Comparison of ENCODE assay signal across 14 cellular contexts in genomic region chr12:40313928-40314327, GRCh38.
DNase-seq lines count a peak whose midpoint lies in the region; ATAC-seq, FAIRE-seq and TF ChIP-seq lines count a peak whose summit lies in the region.
"Had no signal": no experiment of that assay in that cellular context is flagged by ENCODE, and none has a peak within 500 bp of the region (broad histone marks: within the 10 kb centered on the region; RNA-seq: fewer than 3 reads in every experiment).

No MANE protein-coding gene starts in this region.

- no peak for FAIRE-seq in GM12891 (lab: Jason Lieb, UNC)

- WGBS in lower leg skin, 2 donors, result 91% methylated on average over 10 of the region's 10 CpGs

- no peak for TF ChIP-seq CTCF in GM20000 (IDR thresholded peaks at IDR 0.05; ENCODE audit: extremely low read depth, missing control alignments)
- TF ChIP-seq CTCF in lower leg skin (IDR thresholded peaks at IDR 0.05), result no peak

- no peak for TF ChIP-seq POLR2A in GM12891 (IDR thresholded peaks at IDR 0.05; ENCODE audit: low read depth, low read length)
- TF ChIP-seq POLR2A in lower leg skin (IDR thresholded peaks at IDR 0.05), result no peak

- no peak overlapping the region for H3K4me3 ChIP-seq in lower leg skin (ENCODE audit: low read depth, poor library complexity, severe bottlenecking)
- H3K4me3 ChIP-seq: left lung had no signal

- intact Hi-C loops in lower leg skin (cut with DNase I; ENCODE audit: low total_unique reads), result loop anchor here (10.0 kb wide), 1 partner anchor 159 kb away; no protein-coding TSS in a partner anchor

- DNase-seq in GM12891 (ENCODE audit: insufficient read length, low spot score) (peak; percentile 1), GM20000 (ENCODE audit: low spot score) (peak; percentile 21), NOMO-1 (lab: John Stamatoyannopoulos, UW; ENCODE audit: unreplicated experiment in 2 of 2) (peak; percentile 15 to 83), middle frontal gyrus (ENCODE audit: extremely low spot score, low spot score) (no peak), lower leg skin (ENCODE audit: low spot score in 2 of 2) (no peak), foreskin melanocyte (no peak)
- DNase-seq: activated CD4-positive, alpha-beta memory T cell treated with anti-CD3 and anti-CD28 coated beads for 36 hours; dermis blood vessel endothelial cell; HCEC 1CT; left lung; NCI-H446 treated with DMSO at 0.1 percent for 48 hours had no signal

- ATAC-seq in HG02970 (IDR thresholded peaks at IDR 0.05; ENCODE audit: low FRiP score, unreplicated experiment), result peak; percentile 46
- no peak for ATAC-seq in GM19397 (IDR thresholded peaks at IDR 0.05; ENCODE audit: unreplicated experiment)
- ATAC-seq: left lung, SK-N-SH treated with all-trans-retinoic acid at 6 μM for 48 hours had no signal

TF ChIP-seq in GM12891, 5 proteins besides CTCF, POLR2A, EP300 and RAD21:
- TF ChIP-seq PAX5 (IDR thresholded peaks at IDR 0.05; ENCODE audit: insufficient read depth, low read length, severe bottlenecking), result no peak
- peak; percentile 39; the same call in 1 of the 2 replicates for TF ChIP-seq SPI1 (IDR thresholded peaks at IDR 0.05; ENCODE audit: low read depth, low read length)

Comparison
In these comparisons a context has a peak if more than half of its experiments do, and no peak if none do; other contexts are left out.
1. DNase-seq: peak in GM12891 (single experiment), GM20000 (single experiment) and NOMO-1 (2 of 2); none in middle frontal gyrus (single experiment), lower leg skin (0 of 2) and foreskin melanocyte (single experiment).